ENCODE assay signal across 15 cellular contexts in genomic region chr10:102779680-102780079, GRCh38. TPM values are rescaled to one million over a fixed set of nuclear protein-coding genes. Genes with fewer than 3 reads are reported as not detected.
DNase-seq lines count a peak whose midpoint lies in the region; ATAC-seq and TF ChIP-seq lines count a peak whose summit lies in the region.
"Had no signal": no experiment of that assay in that cellular context is flagged by ENCODE, and none has a peak within 500 bp of the region (broad histone marks: within the 10 kb centered on the region; RNA-seq: fewer than 3 reads in every experiment).

No MANE protein-coding gene starts in this region.

- ATAC-seq in Right ventricle myocardium inferior (no peak), HG02973 (IDR thresholded peaks at IDR 0.05; ENCODE audit: unreplicated experiment) (no peak)
- ATAC-seq: activated CD4-positive, alpha-beta T cell treated with anti-CD3 and anti-CD28 coated beads for 36 hours; activated T-helper 17 cell treated with anti-CD3 and anti-CD28 coated beads, Interleukin-2, amount 50 U/mL, for 72 hours had no signal

- H3K4me2 ChIP-seq in Karpas-422 (ENCODE audit: low read depth, low read length, poor library complexity, severe bottlenecking): no peak overlapping the region

- H3K4me3 Mint-ChIP-seq in nephron progenitor cell: peak overlapping the region; percentile 52
- H3K4me3 Mint-ChIP-seq: activated CD4-positive, alpha-beta T cell treated with anti-CD3 and anti-CD28 coated beads for 36 hours; activated T-helper 17 cell treated with anti-CD3 and anti-CD28 coated beads, Interleukin-2, amount 50 U/mL, for 72 hours had no signal

- no peaks in the 10 kb centered on the region for H4K20me1 ChIP-seq in Karpas-422 (ENCODE audit: insufficient read depth, low read depth, low read length)

- H3K4me3 ChIP-seq in left ventricle myocardium inferior (peak overlapping the region; percentile 74), esophagus squamous epithelium (no peak overlapping the region), uterus (no peak overlapping the region), Karpas-422 (ENCODE audit: low read length) (no peak overlapping the region)

- peaks cover 93% of the 10 kb centered on the region for H3K4me1 Mint-ChIP-seq in nephron progenitor cell

- peak overlapping the region; percentile 37 for H3K27ac Mint-ChIP-seq in nephron progenitor cell
- H3K27ac Mint-ChIP-seq: activated CD4-positive, alpha-beta T cell treated with anti-CD3 and anti-CD28 coated beads for 36 hours; activated T-helper 17 cell treated with anti-CD3 and anti-CD28 coated beads, Interleukin-2, amount 50 U/mL, for 72 hours had no signal

- H3K27me3 ChIP-seq in left ventricle myocardium inferior (ENCODE audit: low read depth) (no peaks in the 10 kb centered on the region), esophagus squamous epithelium (peaks cover 0 to 32% (median 0%) of the 10 kb centered on the region in 4 donors), uterus (no peaks in the 10 kb centered on the region), Karpas-422 (ENCODE audit: low read length) (no peaks in the 10 kb centered on the region)

- no peaks in the 10 kb centered on the region for H3K9me3 ChIP-seq in left ventricle myocardium inferior (replicated peaks)
- no peaks in the 10 kb centered on the region for H3K9me3 ChIP-seq in esophagus squamous epithelium
- H3K9me3 ChIP-seq in uterus: no peaks in the 10 kb centered on the region
- H3K9me3 ChIP-seq in Karpas-422 (ENCODE audit: low read length): no peaks in the 10 kb centered on the region

- H3K4me1 ChIP-seq in left ventricle myocardium inferior (peaks cover 100% of the 10 kb centered on the region), esophagus squamous epithelium (peaks cover 77 to 100% (median 96%) of the 10 kb centered on the region in 3 donors), uterus (peaks cover 27 to 36% of the 10 kb centered on the region in 2 donors), Karpas-422 (ENCODE audit: low read length) (no peaks in the 10 kb centered on the region)

- H2AFZ ChIP-seq in Karpas-422 (ENCODE audit: low read length): no peak overlapping the region

- H3K79me2 ChIP-seq in Karpas-422 (ENCODE audit: low read length): peaks cover 70% of the 10 kb centered on the region

- no peak for TF ChIP-seq POLR2A in esophagus squamous epithelium (IDR thresholded peaks at IDR 0.05)
- no peak for TF ChIP-seq POLR2A in uterus (IDR thresholded peaks at IDR 0.05)

- no peak for DNase-seq in left ventricle myocardium inferior
- DNase-seq in Right ventricle myocardium inferior (ENCODE audit: missing footprints): no peak
- no peak for DNase-seq in esophagus squamous epithelium (lab: John Stamatoyannopoulos, UW)
- DNase-seq in nephron progenitor cell: no peak
- DNase-seq in uterus: peak in 1 of 2 donors; percentile 39
- no peak for DNase-seq in Karpas-422
- no peak for DNase-seq in activated effector memory CD4-positive, alpha-beta T cell treated with Interleukin-2 at 50 U/mL for 16 hours
- DNase-seq: activated CD4-positive, alpha-beta T cell treated with anti-CD3 and anti-CD28 coated beads for 36 hours; DMS79; NCI-H1436 treated with DMSO at 0.1 percent for 48 hours; NK-92 treated with Interleukin-12 subunit alpha and Interleukin-12 subunit beta, amount 100 ng/mL, for 24 hours had no signal

- no peaks in the 10 kb centered on the region for H3K27me3 Mint-ChIP-seq in nephron progenitor cell (ENCODE audit: low read depth, poor library complexity)
- H3K27me3 Mint-ChIP-seq: activated CD4-positive, alpha-beta T cell treated with anti-CD3 and anti-CD28 coated beads for 36 hours; activated T-helper 17 cell treated with anti-CD3 and anti-CD28 coated beads, Interleukin-2, amount 50 U/mL, for 72 hours had no signal

- H3K9me3 Mint-ChIP-seq in nephron progenitor cell: no peaks in the 10 kb centered on the region
- H3K9me3 Mint-ChIP-seq: activated T-helper 17 cell treated with anti-CD3 and anti-CD28 coated beads, Interleukin-2, amount 50 U/mL, for 72 hours had no signal

- H3K27ac ChIP-seq in left ventricle myocardium inferior (replicated peaks): peak overlapping the region; percentile 99
- peak overlapping the region in 3 of 4 donors; percentile 45 to 89 (median 88) for H3K27ac ChIP-seq in esophagus squamous epithelium
- H3K27ac ChIP-seq in uterus: peak overlapping the region; percentile 89 to 96
- no peak overlapping the region for H3K27ac ChIP-seq in Karpas-422 (ENCODE audit: low read length)

- no peaks in the 10 kb centered on the region for H3K9me2 ChIP-seq in Karpas-422 (replicated peaks; ENCODE audit: insufficient read depth, low read length)

- H3K9ac ChIP-seq in Karpas-422 (ENCODE audit: low read length): no peak overlapping the region

- intact Hi-C loops in left ventricle myocardium inferior (cut with micrococcal nuclease) (no loop called here), Right ventricle myocardium inferior (cut with DNase I) (loop anchor here (5.0 to 10.0 kb wide), 2 partner anchors 38 to 135 kb away; partner anchors contain the start of gene TRIM8), esophagus squamous epithelium (cut with DNase I) (no loop called here), uterus (cut with DNase I; ENCODE audit: low total_unique reads) (no loop called here)

- 85 to 95% methylated on average over 5 to 7 of the region's 7 CpGs for WGBS in esophagus squamous epithelium, 2 donors

- no peaks in the 10 kb centered on the region for H3K36me3 Mint-ChIP-seq in nephron progenitor cell (ENCODE audit: low read depth)

- TF ChIP-seq CTCF in left ventricle myocardium inferior (IDR thresholded peaks at IDR 0.05; ENCODE audit: borderline replicate concordance): no peak
- TF ChIP-seq CTCF in esophagus squamous epithelium (IDR thresholded peaks at IDR 0.05): no peak
- TF ChIP-seq CTCF in nephron progenitor cell (IDR thresholded peaks at IDR 0.05): no peak
- no peak for TF ChIP-seq CTCF in uterus (IDR thresholded peaks at IDR 0.05)

- H3K36me3 ChIP-seq in left ventricle myocardium inferior (no peaks in the 10 kb centered on the region), esophagus squamous epithelium (peaks cover 0 to 6% (median 0%) of the 10 kb centered on the region in 3 donors), uterus (no peaks in the 10 kb centered on the region), Karpas-422 (ENCODE audit: insufficient read depth, low read length) (no peaks in the 10 kb centered on the region)

RNA-seq across cellular contexts. Expression of gene WBP1L, which starts 35.9 kb away (rescaled TPM):
- total RNA-seq in left ventricle myocardium inferior (22.6 TPM), Right ventricle myocardium inferior (25.9 TPM), esophagus squamous epithelium (10 to 100 TPM; 40.6 to 61.4 (median 49.1) TPM), uterus (10 to 100 TPM; 27.4 to 79.2 (median 55.3) TPM)
- 34.8 and 43.0 TPM in 2 replicates for total RNA-seq in Karpas-422 (2014; rRNA removed; shearing (Covaris generic); ENCODE audit: low replicate concordance)

RNA-seq across cellular contexts. Expression of gene CYP17A1, which starts 57.5 kb away (rescaled TPM):
- total RNA-seq in left ventricle myocardium inferior (not detected), Right ventricle myocardium inferior (not detected), esophagus squamous epithelium (not detected), uterus (1 to 10 TPM in 2 of 4 donors, under 1 TPM in 1, not detected in 1; 0.83 to 3.6 (median 1.6) TPM)
- not detected in 2 replicates for total RNA-seq in Karpas-422 (2014; rRNA removed; shearing (Covaris generic); ENCODE audit: low replicate concordance)
- total RNA-seq: activated CD4-positive, alpha-beta T cell treated with anti-CD3 and anti-CD28 coated beads for 36 hours; activated T-helper 17 cell treated with anti-CD3 and anti-CD28 coated beads, Interleukin-2, amount 50 U/mL, for 72 hours; frontal cortex; urinary bladder had no signal
